ENCODE assay signal across 8 cellular contexts in the genomic region with DNA sequence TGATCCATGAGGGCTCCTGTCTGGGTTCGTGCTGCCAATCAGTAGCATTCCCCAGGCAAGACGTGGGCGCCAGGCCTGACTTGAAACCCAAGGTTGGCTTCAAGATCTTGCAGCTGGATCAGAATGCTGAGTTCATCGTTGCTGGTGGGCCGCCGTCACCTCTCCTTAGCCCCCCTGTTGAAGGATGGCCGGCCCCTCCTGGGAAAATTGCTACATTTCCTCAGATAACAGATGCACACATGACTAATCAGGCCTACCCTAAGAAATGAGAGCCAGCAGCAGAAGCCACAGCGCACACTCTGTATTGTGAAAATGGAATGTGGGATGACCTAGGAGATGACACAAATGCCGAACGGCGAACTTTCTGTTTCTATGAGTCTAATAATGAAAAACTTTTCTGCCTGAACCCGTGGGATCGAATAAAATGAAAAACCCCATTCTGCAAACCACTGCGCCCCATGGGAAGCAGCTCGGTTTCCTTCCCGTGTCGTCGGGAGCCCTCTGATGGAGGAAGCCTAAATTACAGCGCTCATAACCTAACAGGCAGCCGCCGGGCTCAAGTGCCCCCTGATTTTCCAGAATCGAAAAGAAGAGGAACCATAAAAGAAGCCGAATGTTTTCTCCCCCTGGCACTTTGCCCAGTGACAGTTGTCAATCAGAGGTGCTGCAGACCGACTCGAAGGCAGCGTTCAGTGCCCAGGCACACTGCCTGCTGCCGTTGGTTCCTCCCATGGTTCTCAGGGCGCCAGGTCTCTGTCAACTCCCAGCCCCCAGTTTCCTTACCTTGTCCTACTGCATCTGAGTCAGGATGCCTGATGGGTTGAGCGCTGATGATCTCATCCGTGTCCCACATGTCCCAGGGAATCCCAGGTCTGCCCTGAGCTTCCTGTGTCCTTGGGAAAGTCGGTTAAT. TPM values are rescaled to one million over a fixed set of nuclear protein-coding genes. Genes with fewer than 3 reads are reported as not detected.
DNase-seq lines count a peak whose midpoint lies in the region; ATAC-seq, FAIRE-seq and TF ChIP-seq lines count a peak whose summit lies in the region.

No MANE protein-coding gene starts in this region.

- TF ChIP-seq CTCF in A549 (IDR thresholded peaks at IDR 0.05) (peak; percentile 72), GM12875 (IDR thresholded peaks at IDR 0.05; ENCODE audit: borderline replicate concordance, insufficient read depth, low read depth, low read length) (peak; percentile 75), smooth muscle cell (IDR thresholded peaks at IDR 0.05; ENCODE audit: borderline replicate concordance, insufficient read depth, poor library complexity, severe bottlenecking) (peak; percentile 54)

- peak; percentile 29 to 48 for DNase-seq in A549 (ENCODE audit: low read depth in 1 of 2, low spot score in 1 of 2)
- DNase-seq in LoVo (ENCODE audit: low spot score): peak; percentile 53
- peak; percentile 14 to 46 (median 25) for DNase-seq in T-helper 17 cell
- peak; percentile 78 for DNase-seq in astrocyte of the hippocampus (ENCODE audit: low read depth, low spot score)
- DNase-seq in hypothalamus (lab: John Stamatoyannopoulos, UW): peak in 45 of 51 donors; percentile 17 to 80 (median 50)
- peak; percentile 36 for DNase-seq in smooth muscle cell (lab: John Stamatoyannopoulos, UW; ENCODE audit: unreplicated experiment)
- DNase-seq in NK-92 treated with Interleukin-12 subunit alpha and Interleukin-12 subunit beta, amount 100 ng/mL, for 24 hours (lab: John Stamatoyannopoulos, UW): no peak

- H2AFZ ChIP-seq in smooth muscle cell (ENCODE audit: low read depth): no peak overlapping the region

- H3K4me1 ChIP-seq in A549 (peaks cover 29% of the 10 kb centered on the region), smooth muscle cell (ENCODE audit: low read depth) (peaks cover 7% of the 10 kb centered on the region)

- H3K4me1 Mint-ChIP-seq in T-helper 17 cell: peaks cover 12% of the 10 kb centered on the region

- WGBS in A549 (ENCODE audit: missing lambda C conversion rate): 31% methylated on average over 28 of the region's 31 CpGs
- 24% methylated on average over 31 of the region's 31 CpGs for WGBS in smooth muscle cell (ENCODE audit: low lambda C conversion rate)

- H3K4me2 ChIP-seq in A549 (peak overlapping the region; percentile 59), smooth muscle cell (peak overlapping the region; percentile 82)

- no peaks in the 10 kb centered on the region for H4K20me1 ChIP-seq in smooth muscle cell (ENCODE audit: low read depth)

- ATAC-seq in A549 (peak; percentile 72 to 84; a peak in 5 of 6 replicates), T-helper 17 cell (peak; percentile 71)

- POLR2A ChIA-PET in A549 (lab: Yijun Ruan, JAX): interaction anchor here (0.6 kb wide), 1 partner anchor 54 kb away, joined by 4 read pairs; no protein-coding TSS in a partner anchor

- no peak for TF ChIP-seq EP300 in A549 (IDR thresholded peaks at IDR 0.05)

- peaks cover 75% of the 10 kb centered on the region for H3K27me3 Mint-ChIP-seq in T-helper 17 cell

- peaks cover 5% of the 10 kb centered on the region for H3F3A ChIP-seq in smooth muscle cell (ENCODE audit: low read depth)

- H3K36me3 ChIP-seq in smooth muscle cell (ENCODE audit: low read depth): no peaks in the 10 kb centered on the region

- TF ChIP-seq POLR2A in A549 (IDR thresholded peaks at IDR 0.05; ENCODE audit: low read length): no peak

- CTCF ChIA-PET in A549 (lab: Yijun Ruan, JAX): interaction anchor here (0.6 to 5.2 kb wide), 34 partner anchors 9 to 391 kb away, joined by 3 to 38 read pairs (median 4); a partner anchor contains a TSS

- no peak overlapping the region for H3K4me3 Mint-ChIP-seq in T-helper 17 cell

- peak; percentile 89 to 92 for TF ChIP-seq RAD21 in A549 (conservative IDR thresholded peaks at IDR 0.05 in 1 of 2, IDR thresholded peaks at IDR 0.05 in 1 of 2)

- H3K79me2 ChIP-seq in smooth muscle cell (ENCODE audit: low read depth): no peaks in the 10 kb centered on the region

- H3K27ac ChIP-seq in A549: peak overlapping the region; percentile 50 to 81; a peak in 5 of 6 replicates
- H3K27ac ChIP-seq in smooth muscle cell (ENCODE audit: low read depth): peak overlapping the region; percentile 91

- no peaks in the 10 kb centered on the region for H3K9me3 ChIP-seq in A549
- H3K9me3 ChIP-seq in T-helper 17 cell (ENCODE audit: control insufficient read depth, low read length, poor library complexity, severe bottlenecking): no peaks in the 10 kb centered on the region
- H3K9me3 ChIP-seq in smooth muscle cell (replicated peaks; ENCODE audit: low read depth): no peaks in the 10 kb centered on the region

- H3K27me3 ChIP-seq in smooth muscle cell (ENCODE audit: low read depth): peaks cover 29% of the 10 kb centered on the region

- no peak overlapping the region for H3K27ac Mint-ChIP-seq in T-helper 17 cell

- FAIRE-seq in A549 (lab: Jason Lieb, UNC): no peak

- H3K4me3 ChIP-seq in A549 (no peak overlapping the region), GM12875 (ENCODE audit: low read depth, low read length) (no peak overlapping the region), smooth muscle cell (peak overlapping the region; percentile 27)

- peak overlapping the region; percentile 83 for H3K9ac ChIP-seq in smooth muscle cell (ENCODE audit: low read depth)

- peaks cover 2% of the 10 kb centered on the region for H3K36me3 Mint-ChIP-seq in T-helper 17 cell (ENCODE audit: low read depth)

TF ChIP-seq in A549, 52 proteins besides CTCF, POLR2A, EP300 and RAD21:
- TF ChIP-seq, protein P1, sequence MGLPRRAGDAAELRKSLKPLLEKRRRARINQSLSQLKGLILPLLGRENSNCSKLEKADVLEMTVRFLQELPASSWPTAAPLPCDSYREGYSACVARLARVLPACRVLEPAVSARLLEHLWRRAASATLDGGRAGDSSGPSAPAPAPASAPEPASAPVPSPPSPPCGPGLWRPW (IDR thresholded peaks at IDR 0.05): no peak
- TF ChIP-seq SMC3 (IDR thresholded peaks at IDR 0.05): peak; percentile 83

RNA-seq across cellular contexts. Expression of a gene that starts 38.2 kb away (rescaled TPM):
- polyA plus RNA-seq in A549 (2011; rRNA removed) (7.9 and 9.8 TPM in 2 replicates), A549 (2017; fragmentation: RNase III; extraction: RNeasy Plus Mini Kit Qiagen cat#74134 plus additional on column Dnase treatment) (4.6 to 6.4 TPM (median 6.0 TPM) in 3 replicates), smooth muscle cell (13.6 and 15.3 TPM in 2 replicates)
- 3.7 and 6.0 TPM in 2 replicates for polyA plus RNA-seq in A549 (2012; cell fraction: cytosol; rRNA removed)
- 12.0 and 12.4 TPM in 2 replicates for polyA plus RNA-seq in A549 (2012; cell fraction: nucleus; rRNA removed)
- polyA minus RNA-seq in A549 (2011; rRNA and poly(A)+ RNA removed): 8.7 and 10.4 TPM in 2 replicates
- total RNA-seq in T-helper 17 cell (10 to 100 TPM; 16.1 to 19.2 TPM), smooth muscle cell (15.1 and 17.3 TPM in 2 replicates)
